In the genomic region with DNA sequence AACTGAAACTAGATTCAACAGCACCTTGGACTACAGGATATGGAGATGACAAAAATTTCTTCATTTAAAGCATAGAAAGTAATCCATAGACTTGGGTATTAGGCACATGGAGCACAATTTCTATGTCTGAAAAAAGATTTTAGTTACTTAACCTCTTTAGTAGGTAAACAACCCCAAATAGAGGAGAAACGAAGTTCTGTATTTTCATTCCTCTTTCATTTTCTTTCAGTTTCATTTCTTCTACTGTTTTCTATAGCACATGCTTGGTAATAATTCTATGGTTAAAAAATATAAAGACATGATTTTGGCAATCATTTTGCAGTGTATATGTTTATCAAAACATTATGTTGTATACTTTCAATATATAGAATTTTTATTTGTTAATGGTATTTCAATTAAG, we compare ENCODE assay signal across 8 cellular contexts.
DNase-seq lines count a peak whose midpoint lies in the region; ATAC-seq and TF ChIP-seq lines count a peak whose summit lies in the region.

No MANE protein-coding gene starts in this region.

- no peaks in the 10 kb centered on the region for H3K27me3 Mint-ChIP-seq in activated CD4-positive, alpha-beta T cell treated with anti-CD3 and anti-CD28 coated beads, Interleukin-2, amount 10 ng/mL, durations not matched to agents 24 days and 14 days
- no peaks in the 10 kb centered on the region for H3K27me3 Mint-ChIP-seq in activated CD4-positive, alpha-beta memory T cell treated with anti-CD3 and anti-CD28 coated beads for 36 hours

- peaks cover 28% of the 10 kb centered on the region for H3K4me1 Mint-ChIP-seq in activated CD4-positive, alpha-beta T cell treated with anti-CD3 and anti-CD28 coated beads, Interleukin-2, amount 10 ng/mL, durations not matched to agents 24 days and 14 days
- peaks cover 30% of the 10 kb centered on the region for H3K4me1 Mint-ChIP-seq in activated CD4-positive, alpha-beta memory T cell treated with anti-CD3 and anti-CD28 coated beads for 36 hours (ENCODE audit: low read depth)

- intact Hi-C loops in activated CD4-positive, alpha-beta T cell treated with anti-CD3 and anti-CD28 coated beads, Interleukin-2, amount 10 ng/mL, durations not matched to agents 24 days and 14 days (cut with micrococcal nuclease): loop anchor here (10.0 kb wide), 1 partner anchor 94 kb away; no protein-coding TSS in a partner anchor
- intact Hi-C loops in activated CD4-positive, alpha-beta memory T cell treated with anti-CD3 and anti-CD28 coated beads for 36 hours (cut with micrococcal nuclease): loop anchor here (2.0 to 5.0 kb wide), 2 partner anchors 34 to 119 kb away; no protein-coding TSS in a partner anchor
- intact Hi-C loops in spleen (cut with DNase I; ENCODE audit: low total_unique reads): no loop called here
- intact Hi-C loops in dorsolateral prefrontal cortex (cut with DNase I): no loop called here

- peaks cover 12% of the 10 kb centered on the region for H3K9me3 Mint-ChIP-seq in activated CD4-positive, alpha-beta T cell treated with anti-CD3 and anti-CD28 coated beads, Interleukin-2, amount 10 ng/mL, durations not matched to agents 24 days and 14 days
- H3K9me3 Mint-ChIP-seq in activated CD4-positive, alpha-beta memory T cell treated with anti-CD3 and anti-CD28 coated beads for 36 hours: peaks cover 12% of the 10 kb centered on the region

- peak overlapping the region; percentile 48 to 82 (median 67) for H3K27ac ChIP-seq in spleen
- no peak overlapping the region for H3K27ac ChIP-seq in dorsolateral prefrontal cortex
- no peak overlapping the region for H3K27ac ChIP-seq in caudate nucleus (ENCODE audit: low read depth, low read length)

- peaks cover 0 to 11% (median 4%) of the 10 kb centered on the region in 8 donors for H3K9me3 ChIP-seq in spleen

- 2 to 9% (median 8%) methylated on average over 1 of the region's 1 CpG for WGBS in spleen, 5 donors

- peak overlapping the region; percentile 81 for H3K27ac Mint-ChIP-seq in activated CD4-positive, alpha-beta T cell treated with anti-CD3 and anti-CD28 coated beads, Interleukin-2, amount 10 ng/mL, durations not matched to agents 24 days and 14 days
- H3K27ac Mint-ChIP-seq in activated CD4-positive, alpha-beta memory T cell treated with anti-CD3 and anti-CD28 coated beads for 36 hours: peak overlapping the region; percentile 54

- H3K4me1 ChIP-seq in spleen: peaks cover 3 to 26% (median 15%) of the 10 kb centered on the region in 6 donors

- TF ChIP-seq CTCF in spleen (IDR thresholded peaks at IDR 0.05 in 8 of 11, conservative IDR thresholded peaks at IDR 0.05 in 3 of 11) (no peak), dorsolateral prefrontal cortex (IDR thresholded peaks at IDR 0.05 in 54 of 56, conservative IDR thresholded peaks at IDR 0.05 in 2 of 56; ENCODE audit: low read depth in 1 of 56, partially characterized antibody in 56 of 56) (no peak)

- no peaks in the 10 kb centered on the region for H3K27me3 ChIP-seq in spleen (replicated peaks in 1 of 7)
- H3K27me3 ChIP-seq in dorsolateral prefrontal cortex: no peaks in the 10 kb centered on the region

- H3K4me3 ChIP-seq in spleen (peak overlapping the region in 4 of 8 donors; percentile 7 to 48 (median 15)), dorsolateral prefrontal cortex (no peak overlapping the region)

- H3K4me3 Mint-ChIP-seq in activated CD4-positive, alpha-beta T cell treated with anti-CD3 and anti-CD28 coated beads, Interleukin-2, amount 10 ng/mL, durations not matched to agents 24 days and 14 days: peak overlapping the region; percentile 83
- peak overlapping the region; percentile 62 for H3K4me3 Mint-ChIP-seq in activated CD4-positive, alpha-beta memory T cell treated with anti-CD3 and anti-CD28 coated beads for 36 hours

- TF ChIP-seq POLR2A in spleen (IDR thresholded peaks at IDR 0.05): no peak

- no peak for DNase-seq in activated CD4-positive, alpha-beta T cell treated with anti-CD3 and anti-CD28 coated beads, Interleukin-2, amount 10 ng/mL, durations not matched to agents 24 days and 14 days
- DNase-seq in activated CD4-positive, alpha-beta T cell treated with anti-CD3 and anti-CD28 coated beads, Interleukin-2, amount 50 U/mL, for 4 hours: no peak
- no peak for DNase-seq in activated CD4-positive, alpha-beta memory T cell treated with anti-CD3 and anti-CD28 coated beads for 36 hours
- DNase-seq in spleen: no peak
- DNase-seq in dorsolateral prefrontal cortex: no peak
- DNase-seq in DMS153 treated with DMSO at 0.1 percent for 48 hours (lab: John Stamatoyannopoulos, UW; ENCODE audit: unreplicated experiment): no peak
- no peak for DNase-seq in caudate nucleus (lab: John Stamatoyannopoulos, UW)

- peaks cover 2% of the 10 kb centered on the region for H3K36me3 Mint-ChIP-seq in activated CD4-positive, alpha-beta T cell treated with anti-CD3 and anti-CD28 coated beads, Interleukin-2, amount 10 ng/mL, durations not matched to agents 24 days and 14 days (ENCODE audit: low read depth)
- peaks cover 5% of the 10 kb centered on the region for H3K36me3 Mint-ChIP-seq in activated CD4-positive, alpha-beta memory T cell treated with anti-CD3 and anti-CD28 coated beads for 36 hours

- CTCF ChIA-PET in activated CD4-positive, alpha-beta memory T cell treated with anti-CD3 and anti-CD28 coated beads for 36 hours (lab: Charles Lee): interaction anchor here (0.7 to 0.9 kb wide), 2 partner anchors 74 to 584 kb away, joined by 3 read pairs; no protein-coding TSS in a partner anchor

- peak; percentile 68 for ATAC-seq in HG03025 (IDR thresholded peaks at IDR 0.05; ENCODE audit: low FRiP score, unreplicated experiment)

- POLR2A ChIA-PET in activated CD4-positive, alpha-beta memory T cell treated with anti-CD3 and anti-CD28 coated beads for 36 hours (lab: Charles Lee): no interaction called here

- no peaks in the 10 kb centered on the region for H3K36me3 ChIP-seq in spleen

Comparison
In these comparisons a context has a peak if more than half of its experiments do, and no peak if none do; other contexts are left out.
1. H3K27ac ChIP-seq: peak in spleen (8 of 8); none in dorsolateral prefrontal cortex (0 of 59) and caudate nucleus (single experiment).
2. intact Hi-C loops: an anchor here in activated CD4-positive, alpha-beta T cell treated with anti-CD3 and anti-CD28 coated beads, Interleukin-2, amount 10 ng/mL, durations not matched to agents 24 days and 14 days (10.0 kb wide) and activated CD4-positive, alpha-beta memory T cell treated with anti-CD3 and anti-CD28 coated beads for 36 hours (2.0 to 5.0 kb wide); none called in spleen and dorsolateral prefrontal cortex.